Comparison of ENCODE assay signal across 8 cellular contexts in the genomic region with DNA sequence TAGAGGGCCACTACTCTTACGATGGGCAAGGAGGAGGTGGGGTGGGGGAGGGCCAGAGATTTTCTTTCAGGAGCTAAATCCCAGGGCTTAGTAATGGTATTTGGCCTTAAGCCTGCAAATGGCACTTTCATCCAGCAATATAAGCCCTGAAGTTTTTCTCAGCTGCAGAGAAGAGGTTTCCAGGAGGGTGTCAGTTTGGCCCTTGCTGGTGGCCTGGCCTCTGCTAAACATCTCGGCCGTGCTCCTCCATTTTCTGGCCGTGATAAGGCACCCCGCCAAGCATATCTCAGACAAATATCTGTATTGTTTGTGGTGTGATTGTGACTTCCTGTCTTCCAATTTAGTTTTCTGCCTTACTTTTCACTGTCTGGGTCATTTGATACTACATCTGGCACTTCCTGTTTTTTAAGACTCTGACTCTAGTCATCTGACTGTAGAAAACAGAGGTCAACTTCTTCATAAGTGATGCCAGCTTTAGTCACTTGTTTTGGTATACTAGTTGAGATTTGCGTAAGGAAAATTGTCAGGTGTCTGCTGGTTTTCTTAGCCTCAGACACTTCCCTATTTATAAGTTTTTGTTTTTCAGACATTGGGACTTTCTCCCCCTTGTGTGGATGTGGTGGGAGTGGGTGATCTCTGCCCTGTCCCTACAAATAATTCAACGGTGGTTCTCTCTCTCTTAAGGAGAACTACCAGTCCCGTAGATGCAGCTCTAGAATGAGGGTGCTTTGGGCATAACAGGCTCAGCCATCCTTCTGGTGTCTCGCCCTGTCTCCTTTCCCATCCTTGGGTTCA.
DNase-seq lines count a peak whose midpoint lies in the region; ATAC-seq and TF ChIP-seq lines count a peak whose summit lies in the region.

No MANE protein-coding gene starts in this region.

- WGBS in upper lobe of left lung, 2 donors, result 41 to 45% methylated on average over 9 of the region's 9 CpGs

- intact Hi-C loops in PC-9 (cut with micrococcal nuclease; ENCODE audit: unreplicated experiment) (loop anchor here (10.0 kb wide), 1 partner anchor 254 kb away; a partner anchor contains a TSS), left lung (cut with DNase I) (no loop called here)

- POLR2A ChIA-PET in PC-9 (lab: Charles Lee; ENCODE audit: unreplicated experiment), result interaction anchor here (0.6 kb wide), 1 partner anchor 254 kb away, joined by 4 read pairs; a partner anchor contains a TSS

- DNase-seq in activated CD4-positive, CD25-positive, alpha-beta regulatory T cell (lab: John Stamatoyannopoulos, UW), result no peak
- peak; percentile 23 to 56 for DNase-seq in PC-9
- DNase-seq in adipocyte (ENCODE audit: low read depth), result peak; percentile 3
- DNase-seq in left lung, result no peak
- no peak for DNase-seq in upper lobe of left lung
- no peak for DNase-seq in NCI-H748 (lab: John Stamatoyannopoulos, UW; ENCODE audit: unreplicated experiment)

- peak; percentile 85 to 86 for ATAC-seq in activated CD4-positive, CD25-positive, alpha-beta regulatory T cell treated with anti-CD3 and anti-CD28 coated beads, Interleukin-2, amount 50 U/mL, for 24 hours
- ATAC-seq in HG03039 (IDR thresholded peaks at IDR 0.05; ENCODE audit: unreplicated experiment) (peak; percentile 81), left lung (peak; percentile 78), upper lobe of left lung (ENCODE audit: low FRiP score in 2 of 2) (peak; percentile 68 to 82)

- BruUV-seq in PC-9 (replicated peaks; lab: Mats Ljungman, UMichigan), result TSS peak; percentile 28

- H3K4me2 ChIP-seq in PC-9, result peak overlapping the region; percentile 30

- H3K9me2 ChIP-seq in PC-9 (ENCODE audit: insufficient read depth), result no peaks in the 10 kb centered on the region

- TF ChIP-seq POLR2A in upper lobe of left lung (IDR thresholded peaks at IDR 0.05), result peak in 1 of 4 donors; percentile 64

- H3K79me2 ChIP-seq in PC-9 (ENCODE audit: low read depth), result no peaks in the 10 kb centered on the region

- CTCF ChIA-PET in PC-9 (lab: Charles Lee), result no interaction called here

- H3K27me3 ChIP-seq in PC-9 (ENCODE audit: insufficient read depth, low read depth) (no peaks in the 10 kb centered on the region), adipocyte (replicated peaks; ENCODE audit: control insufficient read depth, insufficient read depth, low read length) (peaks cover 5% of the 10 kb centered on the region), left lung (no peaks in the 10 kb centered on the region), upper lobe of left lung (no peaks in the 10 kb centered on the region)

- no peaks in the 10 kb centered on the region for H4K20me1 ChIP-seq in PC-9 (ENCODE audit: insufficient read depth)

- no peak overlapping the region for H3K9ac ChIP-seq in adipocyte (ENCODE audit: low read length)

- TF ChIP-seq CTCF in PC-9 (conservative IDR thresholded peaks at IDR 0.05) (no peak), left lung (IDR thresholded peaks at IDR 0.05) (no peak), upper lobe of left lung (IDR thresholded peaks at IDR 0.05) (no peak)

- no peak overlapping the region for H3K4me3 ChIP-seq in PC-9
- no peak overlapping the region for H3K4me3 ChIP-seq in adipocyte (ENCODE audit: low read length)
- H3K4me3 ChIP-seq in left lung, result no peak overlapping the region
- H3K4me3 ChIP-seq in upper lobe of left lung, result no peak overlapping the region

- H2AFZ ChIP-seq in PC-9, result no peak overlapping the region; the same call in 1 of the 2 replicates

- no peaks in the 10 kb centered on the region for H3K36me3 ChIP-seq in PC-9 (ENCODE audit: low read depth)
- no peaks in the 10 kb centered on the region for H3K36me3 ChIP-seq in adipocyte (ENCODE audit: control insufficient read depth, insufficient read depth, low read length, severe bottlenecking)
- H3K36me3 ChIP-seq in left lung, result no peaks in the 10 kb centered on the region
- H3K36me3 ChIP-seq in upper lobe of left lung, result no peaks in the 10 kb centered on the region

- H3K9me3 ChIP-seq in PC-9 (ENCODE audit: insufficient read depth, low read depth) (0 out of 2 replicates have a peak, but pooled peaks cover 3% of the 10 kb centered on the region), adipocyte (ENCODE audit: control insufficient read depth, low read length) (no peaks in the 10 kb centered on the region), left lung (no peaks in the 10 kb centered on the region), upper lobe of left lung (no peaks in the 10 kb centered on the region)

- TF ChIP-seq EP300 in upper lobe of left lung (IDR thresholded peaks at IDR 0.05), result peak in 2 of 4 donors; percentile 47 to 89

- H3F3A ChIP-seq in PC-9 (ENCODE audit: insufficient read depth, low read depth), result peaks cover 23% of the 10 kb centered on the region

- peaks cover 41% of the 10 kb centered on the region for H3K4me1 ChIP-seq in PC-9 (replicated peaks; ENCODE audit: insufficient read depth)
- peaks cover 11% of the 10 kb centered on the region for H3K4me1 ChIP-seq in adipocyte (ENCODE audit: control insufficient read depth, insufficient read depth, low read length)
- peaks cover 6 to 26% of the 10 kb centered on the region in 2 donors for H3K4me1 ChIP-seq in left lung
- peaks cover 7 to 14% (median 9%) of the 10 kb centered on the region in 4 donors for H3K4me1 ChIP-seq in upper lobe of left lung

- H3K27ac ChIP-seq in PC-9 (peak overlapping the region; percentile 65), left lung (peak overlapping the region; percentile 57 to 96), upper lobe of left lung (peak overlapping the region; percentile 75 to 87 (median 84))

Comparison
In these comparisons a context has a peak if more than half of its experiments do, and no peak if none do; other contexts are left out.
1. DNase-seq: peak in PC-9 (2 of 2) and adipocyte (single experiment); none in activated CD4-positive, CD25-positive, alpha-beta regulatory T cell (0 of 4), left lung (0 of 2), upper lobe of left lung (0 of 2) and NCI-H748 (single experiment).
2. Peak in every context shown above with its lines, with median percentiles within 50 percentile points of each other: ATAC-seq and H3K27ac ChIP-seq.